In genomic region chr2:86396304-86396785, GRCh38 we compare ENCODE assay signal across 8 cellular contexts. TPM values are rescaled to one million over a fixed set of nuclear protein-coding genes. Genes with fewer than 3 reads are reported as not detected.
DNase-seq lines count a peak whose midpoint lies in the region; ATAC-seq and TF ChIP-seq lines count a peak whose summit lies in the region.

No MANE protein-coding gene starts in this region.

- ATAC-seq in HG02571 (IDR thresholded peaks at IDR 0.05; ENCODE audit: unreplicated experiment): no peak

- DNase-seq in GDM1 (lab: John Stamatoyannopoulos, UW) (peak; percentile 51), MG63 (peak; percentile 55), amniotic epithelial cell (ENCODE audit: low read depth) (peak; percentile 63), kidney epithelial cell (ENCODE audit: low read depth) (no peak), NCI-H345 (lab: John Stamatoyannopoulos, UW) (no peak), occipital lobe (lab: John Stamatoyannopoulos, UW) (no peak)
- DNase-seq in stimulated activated CD4-positive, alpha-beta T cell treated with anti-CD3 and anti-CD28 coated beads, Interleukin-4, amount 100 ng/mL, for 24 hours: no peak

- H3K9me3 ChIP-seq in MG63: no peaks in the 10 kb centered on the region

- peak; percentile 25 for TF ChIP-seq CTCF in kidney epithelial cell (IDR thresholded peaks at IDR 0.05; ENCODE audit: insufficient read depth, low read length, poor library complexity, severe bottlenecking)

- no peaks in the 10 kb centered on the region for H3K27me3 ChIP-seq in MG63
- no peaks in the 10 kb centered on the region for H3K27me3 ChIP-seq in kidney epithelial cell (ENCODE audit: control insufficient read depth, insufficient read depth, low read length)

- H3K4me3 ChIP-seq in MG63: no peak overlapping the region
- no peak overlapping the region for H3K4me3 ChIP-seq in kidney epithelial cell (ENCODE audit: low read depth, low read length)

- H3K36me3 ChIP-seq in MG63 (no peaks in the 10 kb centered on the region), kidney epithelial cell (ENCODE audit: control insufficient read depth, insufficient read depth, low read length) (no peaks in the 10 kb centered on the region)

RNA-seq across cellular contexts. Expression of gene KDM3A, which starts 44.8 kb away (rescaled TPM):
- 12.5 and 27.9 TPM in 2 replicates for total RNA-seq in MG63 (2014; rRNA removed; shearing (Covaris generic); ENCODE audit: low replicate concordance)
- 20.4 and 21.9 TPM in 2 replicates for total RNA-seq in kidney epithelial cell
- total RNA-seq in occipital lobe: 31.4 TPM

RNA-seq across cellular contexts. Expression of gene REEP1, which starts 58.9 kb away (rescaled TPM):
- 0.95 and 2.7 TPM in 2 replicates for total RNA-seq in MG63 (2014; rRNA removed; shearing (Covaris generic); ENCODE audit: low replicate concordance)
- total RNA-seq in kidney epithelial cell (0.48 and 1.3 TPM in 2 replicates), occipital lobe (156 TPM)

Comparison
In these comparisons a context has a peak if more than half of its experiments do, and no peak if none do; other contexts are left out.
1. DNase-seq: peak in GDM1 (single experiment), MG63 (single experiment) and amniotic epithelial cell (single experiment); none in kidney epithelial cell (single experiment), stimulated activated CD4-positive, alpha-beta T cell treated with anti-CD3 and anti-CD28 coated beads, Interleukin-4, amount 100 ng/mL, for 24 hours (single experiment), NCI-H345 (single experiment) and occipital lobe (single experiment).
2. RNA of gene REEP1, which starts 58.9 kb away (total RNA-seq): 156 TPM in occipital lobe (single experiment); 0.48 to 1.3 TPM in kidney epithelial cell and 0.95 to 2.7 TPM in MG63; every median in the first group is over 10 times any median in the second.